Comparison of ENCODE assay signal across 1 cellular context in the genomic region with DNA sequence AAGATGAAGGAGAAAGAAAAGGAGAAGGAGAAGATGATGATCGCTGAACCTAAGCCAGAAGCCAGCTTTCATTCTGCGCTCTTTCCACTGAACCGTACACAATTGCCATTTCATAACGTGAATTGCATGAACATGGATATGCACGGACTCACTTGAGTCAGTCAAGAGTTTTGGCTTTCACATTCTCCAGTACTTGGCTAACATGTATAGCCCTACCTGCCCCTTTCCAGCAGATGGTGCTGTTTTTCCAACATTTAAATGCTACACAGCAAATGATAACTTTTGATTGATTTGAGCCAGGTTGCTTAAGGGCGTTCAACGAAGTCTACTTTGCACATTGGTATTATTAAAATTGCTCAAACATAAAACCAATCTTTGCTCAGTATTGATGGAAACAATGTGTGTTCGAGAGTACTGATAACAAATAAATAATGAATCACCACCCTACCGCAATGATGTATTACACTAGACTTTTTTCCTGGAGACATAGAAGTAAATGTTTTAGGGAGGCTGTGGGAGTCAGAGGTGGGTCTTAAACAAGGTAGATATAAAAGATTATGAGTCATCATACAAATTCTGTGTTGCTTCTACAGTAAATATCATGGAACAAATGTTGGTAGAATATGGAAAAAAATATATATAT.
TF ChIP-seq lines count a peak whose summit lies in the region.

No MANE protein-coding gene starts in this region.

TF ChIP-seq in liver, 16 proteins besides CTCF, POLR2A, EP300 and RAD21 (continued from another document):
- TF ChIP-seq, protein P1, sequence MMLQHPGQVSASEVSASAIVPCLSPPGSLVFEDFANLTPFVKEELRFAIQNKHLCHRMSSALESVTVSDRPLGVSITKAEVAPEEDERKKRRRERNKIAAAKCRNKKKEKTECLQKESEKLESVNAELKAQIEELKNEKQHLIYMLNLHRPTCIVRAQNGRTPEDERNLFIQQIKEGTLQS (IDR thresholded peaks at IDR 0.05) = no peak
- no peak for TF ChIP-seq SP1 (IDR thresholded peaks at IDR 0.05)
TF ChIP-seq in liver: peak in this region for 2.
